In the genomic region with DNA sequence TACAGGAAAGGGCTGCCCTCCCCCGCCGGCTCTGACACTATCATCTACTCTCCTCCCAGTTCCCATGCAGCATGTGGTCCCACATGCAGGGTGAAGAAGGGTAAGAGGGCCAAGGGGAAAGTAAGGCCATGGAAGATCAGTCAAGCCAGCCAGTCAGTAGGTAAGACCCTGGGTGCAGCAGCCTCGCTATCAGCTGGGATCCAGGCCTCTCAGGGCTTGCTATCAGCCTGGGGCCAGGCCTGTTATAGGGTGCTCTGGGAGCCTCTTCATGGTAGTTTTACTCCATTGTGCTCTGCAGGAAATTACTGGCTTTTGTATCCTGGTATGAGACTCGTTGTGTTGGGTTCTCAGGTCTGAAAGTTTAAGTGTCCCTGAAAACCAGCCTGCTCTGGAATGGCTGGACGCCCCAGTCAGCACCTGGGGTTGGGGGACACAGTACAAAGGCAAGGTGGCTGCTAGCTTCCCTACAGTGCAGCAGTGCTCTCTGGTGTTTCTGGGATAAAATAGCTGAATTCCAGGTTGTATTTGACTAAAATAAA, we compare ENCODE assay signal across 1 cellular context.
TF ChIP-seq lines count a peak whose summit lies in the region.

No MANE protein-coding gene starts in this region.

TF ChIP-seq in HCT116, 20 proteins besides CTCF, POLR2A, EP300 and RAD21 (continued from another document):
- TF ChIP-seq, protein P1, sequence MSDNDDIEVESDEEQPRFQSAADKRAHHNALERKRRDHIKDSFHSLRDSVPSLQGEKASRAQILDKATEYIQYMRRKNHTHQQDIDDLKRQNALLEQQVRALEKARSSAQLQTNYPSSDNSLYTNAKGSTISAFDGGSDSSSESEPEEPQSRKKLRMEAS (IDR thresholded peaks at IDR 0.05), result no peak
- TF ChIP-seq SP1 (IDR thresholded peaks at IDR 0.05; ENCODE audit: low read depth) (no peak), ZFX (IDR thresholded peaks at IDR 0.05) (no peak), ELF1 (IDR thresholded peaks at IDR 0.05; ENCODE audit: borderline replicate concordance, low read depth) (no peak), YY1 (IDR thresholded peaks at IDR 0.05; ENCODE audit: extremely low read depth, insufficient replicate concordance, low read depth, low read length) (no peak), EGR1 (IDR thresholded peaks at IDR 0.05; ENCODE audit: low read depth) (no peak), EZH2 (IDR thresholded peaks at IDR 0.05) (no peak), ZBTB33 (IDR thresholded peaks at IDR 0.05; ENCODE audit: extremely low read depth, insufficient replicate concordance, low read length) (no peak), TCF7L2 (IDR thresholded peaks at IDR 0.05; ENCODE audit: borderline replicate concordance, extremely low read depth, insufficient read depth, insufficient read length) (no peak), EZH2phosphoT487 (IDR thresholded peaks at IDR 0.05; ENCODE audit: borderline replicate concordance) (no peak), CEBPB (IDR thresholded peaks at IDR 0.05; ENCODE audit: low read depth) (no peak), SIN3A (IDR thresholded peaks at IDR 0.05; ENCODE audit: low read depth) (no peak)
- TF ChIP-seq, protein P2, sequence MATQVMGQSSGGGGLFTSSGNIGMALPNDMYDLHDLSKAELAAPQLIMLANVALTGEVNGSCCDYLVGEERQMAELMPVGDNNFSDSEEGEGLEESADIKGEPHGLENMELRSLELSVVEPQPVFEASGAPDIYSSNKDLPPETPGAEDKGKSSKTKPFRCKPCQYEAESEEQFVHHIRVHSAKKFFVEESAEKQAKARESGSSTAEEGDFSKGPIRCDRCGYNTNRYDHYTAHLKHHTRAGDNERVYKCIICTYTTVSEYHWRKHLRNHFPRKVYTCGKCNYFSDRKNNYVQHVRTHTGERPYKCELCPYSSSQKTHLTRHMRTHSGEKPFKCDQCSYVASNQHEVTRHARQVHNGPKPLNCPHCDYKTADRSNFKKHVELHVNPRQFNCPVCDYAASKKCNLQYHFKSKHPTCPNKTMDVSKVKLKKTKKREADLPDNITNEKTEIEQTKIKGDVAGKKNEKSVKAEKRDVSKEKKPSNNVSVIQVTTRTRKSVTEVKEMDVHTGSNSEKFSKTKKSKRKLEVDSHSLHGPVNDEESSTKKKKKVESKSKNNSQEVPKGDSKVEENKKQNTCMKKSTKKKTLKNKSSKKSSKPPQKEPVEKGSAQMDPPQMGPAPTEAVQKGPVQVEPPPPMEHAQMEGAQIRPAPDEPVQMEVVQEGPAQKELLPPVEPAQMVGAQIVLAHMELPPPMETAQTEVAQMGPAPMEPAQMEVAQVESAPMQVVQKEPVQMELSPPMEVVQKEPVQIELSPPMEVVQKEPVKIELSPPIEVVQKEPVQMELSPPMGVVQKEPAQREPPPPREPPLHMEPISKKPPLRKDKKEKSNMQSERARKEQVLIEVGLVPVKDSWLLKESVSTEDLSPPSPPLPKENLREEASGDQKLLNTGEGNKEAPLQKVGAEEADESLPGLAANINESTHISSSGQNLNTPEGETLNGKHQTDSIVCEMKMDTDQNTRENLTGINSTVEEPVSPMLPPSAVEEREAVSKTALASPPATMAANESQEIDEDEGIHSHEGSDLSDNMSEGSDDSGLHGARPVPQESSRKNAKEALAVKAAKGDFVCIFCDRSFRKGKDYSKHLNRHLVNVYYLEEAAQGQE (IDR thresholded peaks at IDR 0.05; ENCODE audit: low read depth), result no peak
